Comparison of ENCODE assay signal across 33 cellular contexts in genomic region chr17:51720439-51720838, GRCh38.
"Had no signal": no experiment of that assay in that cellular context is flagged by ENCODE, and none has a peak within 500 bp of the region (broad histone marks: within the 10 kb centered on the region; RNA-seq: fewer than 3 reads in every experiment).

No MANE protein-coding gene starts in this region.

- H3K27me3 ChIP-seq: adrenal gland, ascending aorta, body of pancreas, brain microvascular endothelial cell, breast epithelium, cardiac muscle cell had no signal

- H3K9me3 ChIP-seq: adrenal gland, ascending aorta, body of pancreas, breast epithelium had no signal

- H3K4me1 ChIP-seq: adrenal gland, ascending aorta, body of pancreas, breast epithelium had no signal

- DNase-seq: activated effector memory CD4-positive, alpha-beta T cell treated with anti-CD3 and anti-CD28 coated beads, Interleukin-2, amount 50 U/mL, for 16 hours; activated effector memory CD4-positive, alpha-beta T cell treated with Interleukin-2 at 50 U/mL for 16 hours; activated gamma-delta T cell; activated gamma-delta T cell treated with Interleukin-2 at 50 U/mL for 16 hours; activated naive CD4-positive, alpha-beta T cell; activated naive CD4-positive, alpha-beta T cell treated with anti-CD3 and anti-CD28 coated beads for 36 hours; activated naive CD4-positive, alpha-beta T cell treated with anti-CD3 and anti-CD28 coated beads, Interleukin-2, amount 10 ng/mL, durations not matched to agents 7 days and 5 days; activated naive CD4-positive, alpha-beta T cell treated with anti-CD3 and anti-CD28 coated beads, Interleukin-2, amount 50 U/mL, for 16 hours; activated naive CD4-positive, alpha-beta T cell treated with Interleukin-2 at 50 U/mL for 16 hours; activated naive CD8-positive, alpha-beta T cell treated with anti-CD3 and anti-CD28 coated beads for 36 hours; activated naive CD8-positive, alpha-beta T cell treated with anti-CD3 and anti-CD28 coated beads, Interleukin-2, amount 10 ng/mL, durations not matched to agents 7 days and 5 days; activated naive CD8-positive, alpha-beta T cell treated with anti-CD3 and anti-CD28 coated beads, Interleukin-2, amount 50 U/mL, for 24 hours; activated T-cell treated with anti-CD3 and anti-CD28 coated beads, Interleukin-2, amount 50 U/mL, for 4 hours; activated T-cell treated with anti-CD3 and anti-CD28 coated beads, Interleukin-2, amount 50 U/mL, for 48 hours; activated T-cell treated with anti-CD3 and anti-CD28 coated beads, Interleukin-2, amount 50 U/mL, for 72 hours; adrenal gland; amniotic stem cell; amygdala; anterior cingulate cortex; aorta; body of pancreas; brain microvascular endothelial cell; caudate nucleus; central memory CD4-positive, alpha-beta T cell; cerebellar nuclear complex had no signal

- H3K4me3 ChIP-seq: adrenal gland, ascending aorta, body of pancreas, breast epithelium, cardiac muscle cell had no signal

- FAIRE-seq: astrocyte, bronchial epithelial cell, colon had no signal

- H3K27ac ChIP-seq: adrenal gland, ascending aorta, body of pancreas, brain microvascular endothelial cell, breast epithelium, cardiac muscle cell had no signal

- H3K36me3 ChIP-seq: adrenal gland, ascending aorta, brain microvascular endothelial cell, breast epithelium, cardiac muscle cell had no signal

- ATAC-seq: activated naive CD4-positive, alpha-beta T cell treated with anti-CD3 and anti-CD28 coated beads, Interleukin-2, amount 50 U/mL, for 72 hours; activated naive CD8-positive, alpha-beta T cell treated with anti-CD3 and anti-CD28 coated beads, Interleukin-2, amount 50 U/mL, for 24 hours; activated T-cell treated with anti-CD3 and anti-CD28 coated beads, Interleukin-2, amount 50 U/mL, for 4 hours; activated T-cell treated with anti-CD3 and anti-CD28 coated beads, Interleukin-2, amount 50 U/mL, for 72 hours; activated T-helper 17 cell treated with anti-CD3 and anti-CD28 coated beads, Interleukin-2, amount 50 U/mL, for 72 hours; body of pancreas had no signal
